In genomic region chr20:3663031-3663701, GRCh38 we compare ENCODE assay signal across 37 cellular contexts. TPM values are rescaled to one million over a fixed set of nuclear protein-coding genes. Genes with fewer than 3 reads are reported as not detected.
DNase-seq lines count a peak whose midpoint lies in the region; ATAC-seq and TF ChIP-seq lines count a peak whose summit lies in the region.
"Had no signal": no experiment of that assay in that cellular context is flagged by ENCODE, and none has a peak within 500 bp of the region (broad histone marks: within the 10 kb centered on the region; RNA-seq: fewer than 3 reads in every experiment).

Gene GFRA4, minus strand, starts transcription at chr20:3663399. Its CDS starts 0 bp downstream, at chr20:3663399.

- no peak within 1 kb of the TSS for H3K9ac ChIP-seq in endodermal cell (ENCODE audit: extremely low read depth, low read length, poor library complexity, severe bottlenecking)

- H3K4me3 Mint-ChIP-seq in GM23338: no peak within 1 kb of the TSS; the same call in 2 of the 3 replicates
- H3K4me3 Mint-ChIP-seq in endodermal cell: no peak within 1 kb of the TSS
- H3K4me3 Mint-ChIP-seq: activated CD4-positive, alpha-beta T cell treated with anti-CD3 and anti-CD28 coated beads, Interleukin-2, amount 10 ng/mL, durations not matched to agents 7 days and 5 days; activated T-cell treated with anti-CD3 and anti-CD28 coated beads, Interleukin-2, amount 50 U/mL, for 4 hours; CD4-positive, alpha-beta T cell; central memory CD8-positive, alpha-beta T cell; dendritic cell treated with granulocyte-macrophage colony-stimulating factor and Interleukin-4, amounts not matched to agents 40 ng/mL and 50 ng/mL, for 4 days had no signal

- H3K9me3 Mint-ChIP-seq in GM23338: peaks cover 2% of the 10 kb centered on the region; the same call in 2 of the 3 replicates
- H3K9me3 Mint-ChIP-seq in endodermal cell: peaks cover 3% of the 10 kb centered on the region
- H3K9me3 Mint-ChIP-seq: activated CD4-positive, alpha-beta T cell treated with anti-CD3 and anti-CD28 coated beads, Interleukin-2, amount 10 ng/mL, durations not matched to agents 7 days and 5 days; activated T-cell treated with anti-CD3 and anti-CD28 coated beads, Interleukin-2, amount 50 U/mL, for 4 hours; CD4-positive, alpha-beta T cell; central memory CD8-positive, alpha-beta T cell; dendritic cell treated with granulocyte-macrophage colony-stimulating factor and Interleukin-4, amounts not matched to agents 40 ng/mL and 50 ng/mL, for 4 days; nephron had no signal

- ATAC-seq in GM23338 (peak; percentile 79), GM21526 (IDR thresholded peaks at IDR 0.05; ENCODE audit: low FRiP score, unreplicated experiment) (no peak)
- ATAC-seq: activated T-cell treated with anti-CD3 and anti-CD28 coated beads, Interleukin-2, amount 50 U/mL, for 4 hours; mucosa of descending colon had no signal

- H4K20me1 ChIP-seq in GM23338 (replicated peaks; ENCODE audit: insufficient read depth): no peaks in the 10 kb centered on the region

- H3K4me1 Mint-ChIP-seq in GM23338: peaks cover 15% of the 10 kb centered on the region
- peaks cover 3% of the 10 kb centered on the region for H3K4me1 Mint-ChIP-seq in endodermal cell

- DNase-seq in activated CD8-positive, alpha-beta memory T cell treated with anti-CD3 and anti-CD28 coated beads, Interleukin-2, amount 50 U/mL, for 48 hours: peak; percentile 45
- no peak for DNase-seq in activated CD8-positive, alpha-beta memory T cell treated with anti-CD3 and anti-CD28 coated beads for 24 hours
- DNase-seq in GM23338 (ENCODE audit: low spot score) (peak; percentile 77), endodermal cell (peak; percentile 83), posterior vena cava (ENCODE audit: low spot score) (peak; percentile 72), HuH-7 (ENCODE audit: low spot score) (no peak), T1000 (lab: John Stamatoyannopoulos, UW) (no peak)
- DNase-seq: activated CD4-positive, alpha-beta T cell treated with anti-CD3 and anti-CD28 coated beads, Interleukin-2, amount 10 ng/mL, durations not matched to agents 7 days and 5 days; activated naive CD4-positive, alpha-beta T cell treated with Interleukin-2 at 50 U/mL for 16 hours; activated T-cell treated with anti-CD3 and anti-CD28 coated beads, Interleukin-2, amount 50 U/mL, for 4 hours; adrenal gland; AML-193; CD4-positive, alpha-beta T cell; glutamatergic neuron; KBM-7; kidney glomerular epithelial cell; NCI-H2081; NCI-H2227 treated with DMSO at 0.1 percent for 48 hours; NCI-H526 treated with DMSO at 0.1 percent for 48 hours; stimulated activated naive CD4-positive, alpha-beta T cell treated with Interleukin-2 at 50 U/mL for 16 hours had no signal

- H3K27ac Mint-ChIP-seq in GM23338 (no peak within 1 kb of the TSS), endodermal cell (no peak within 1 kb of the TSS)
- H3K27ac Mint-ChIP-seq: activated CD4-positive, alpha-beta T cell treated with anti-CD3 and anti-CD28 coated beads, Interleukin-2, amount 10 ng/mL, durations not matched to agents 7 days and 5 days; CD4-positive, alpha-beta T cell; dendritic cell treated with granulocyte-macrophage colony-stimulating factor and Interleukin-4, amounts not matched to agents 40 ng/mL and 50 ng/mL, for 4 days; nephron had no signal

- H3K4me3 ChIP-seq in GM23338 (no peak within 1 kb of the TSS), endodermal cell (ENCODE audit: low read length) (no peak within 1 kb of the TSS)
- H3K4me3 ChIP-seq: adrenal gland, HAP-1, lung, mucosa of descending colon, Peyer's patch, SJSA1, skin epidermis had no signal

- intact Hi-C loops in posterior vena cava (cut with DNase I): no loop called here

- H3F3A ChIP-seq in GM23338 (replicated peaks; ENCODE audit: low read depth): no peaks in the 10 kb centered on the region

- no peaks in the 10 kb centered on the region for H3K36me3 Mint-ChIP-seq in GM23338 (ENCODE audit: low read depth)
- H3K36me3 Mint-ChIP-seq in endodermal cell (ENCODE audit: low read depth): no peaks in the 10 kb centered on the region

- H3K36me3 ChIP-seq in GM23338 (ENCODE audit: insufficient read depth) (no peaks in the 10 kb centered on the region), endodermal cell (ENCODE audit: control insufficient read depth, insufficient read depth, low read length) (no peaks in the 10 kb centered on the region)
- H3K36me3 ChIP-seq: adrenal gland, HAP-1, Peyer's patch, SJSA1 had no signal

- no peaks in the 10 kb centered on the region for H3K9me3 ChIP-seq in endodermal cell (ENCODE audit: control insufficient read depth, low read length)
- H3K9me3 ChIP-seq: adrenal gland, HAP-1, mucosa of descending colon, Peyer's patch, SJSA1 had no signal

- TF ChIP-seq CTCF in GM23338 (conservative IDR thresholded peaks at IDR 0.05; ENCODE audit: low read depth in 2 of 2) (peak in 1 of 2 experiments; percentile 35; a peak in 2 of 4 replicates), endodermal cell (conservative IDR thresholded peaks at IDR 0.05) (no peak)

- 75 to 86% methylated on average over 5 to 19 of the region's 19 CpGs for WGBS in endodermal cell (ENCODE audit: insufficient coverage in 1 of 2, insufficient read length in 1 of 2), 2 experiments

- no peaks in the 10 kb centered on the region for H3K9me2 ChIP-seq in GM23338 (ENCODE audit: insufficient read depth)

- no peak within 1 kb of the TSS for H3K4me2 ChIP-seq in GM23338

- no peak within 1 kb of the TSS for H2AFZ ChIP-seq in GM23338

- H3K4me1 ChIP-seq in GM23338 (ENCODE audit: insufficient read depth): peaks cover 8% of the 10 kb centered on the region; the same call in 1 of the 2 replicates
- H3K4me1 ChIP-seq in endodermal cell (ENCODE audit: control insufficient read depth, insufficient read depth, low read length): no peaks in the 10 kb centered on the region
- H3K4me1 ChIP-seq: adrenal gland, HAP-1 had no signal

- H3K27ac ChIP-seq in GM23338 (ENCODE audit: low read depth): no peak within 1 kb of the TSS
- H3K27ac ChIP-seq in endodermal cell (ENCODE audit: low read depth, low read length): no peak within 1 kb of the TSS
- H3K27ac ChIP-seq: adrenal gland, Peyer's patch, SJSA1, skin epidermis had no signal

- H3K27me3 ChIP-seq in GM23338 (ENCODE audit: insufficient read depth): peaks cover 57% of the 10 kb centered on the region
- H3K27me3 ChIP-seq in endodermal cell (ENCODE audit: control insufficient read depth, insufficient read depth, low read length, poor library complexity, severe bottlenecking): peaks cover 47% of the 10 kb centered on the region

- H3K27me3 Mint-ChIP-seq in GM23338 (ENCODE audit: insufficient read depth, low read depth, poor library complexity): peaks cover 43% of the 10 kb centered on the region
- H3K27me3 Mint-ChIP-seq in endodermal cell (ENCODE audit: insufficient read depth): peaks cover 61% of the 10 kb centered on the region

- H3K79me2 ChIP-seq in GM23338 (replicated peaks; ENCODE audit: insufficient read depth): no peaks in the 10 kb centered on the region

TF ChIP-seq in GM23338, 12 proteins besides CTCF, POLR2A, EP300 and RAD21 (continues in another document):
- TF ChIP-seq JUNB (IDR thresholded peaks at IDR 0.05; ENCODE audit: unreplicated experiment): no peak

RNA-seq across cellular contexts. Expression of gene GFRA4, which starts in this region (rescaled TPM):
- not detected in 2 replicates for total RNA-seq in GM23338 (2014; rRNA removed; shearing (Covaris generic))
- polyA plus RNA-seq in GM23338 (2016; fragmentation: Nextera tagmentation; extraction: Ambion mirVana): 0.30 TPM in 1 of 2 replicates, not detected in the other
- total RNA-seq in endodermal cell: not detected
- polyA plus RNA-seq in endodermal cell (2013, experiment 1 of 2): not detected
- not detected for polyA plus RNA-seq in endodermal cell (2013, experiment 2 of 2)
- not detected for total RNA-seq in posterior vena cava
- total RNA-seq: activated CD4-positive, alpha-beta T cell treated with anti-CD3 and anti-CD28 coated beads, Interleukin-2, amount 10 ng/mL, durations not matched to agents 7 days and 5 days; activated T-cell treated with anti-CD3 and anti-CD28 coated beads, Interleukin-2, amount 50 U/mL, for 4 hours; adrenal gland; CD4-positive, alpha-beta T cell; HT1080; lung; M059J; mucosa of descending colon; osteocyte; Peyer's patch; renal cortical epithelial cell; SJSA1; temporal lobe; urinary bladder had no signal
- polyA plus RNA-seq: adrenal gland, esophagus, lung, urinary bladder had no signal

Comparison
In these comparisons a context has a peak if more than half of its experiments do, and no peak if none do; other contexts are left out.
1. Peak in DNase-seq and ATAC-seq in GM23338; RNA of the gene not detected or under 1 TPM.
2. Peak in DNase-seq in endodermal cell; RNA of the gene not detected or under 1 TPM.
3. Peak in DNase-seq in posterior vena cava; RNA of the gene not detected or under 1 TPM.